ENCODE assay signal across 9 cellular contexts in genomic region chr16:21646721-21647561, GRCh38. TPM values are rescaled to one million over a fixed set of nuclear protein-coding genes. Genes with fewer than 3 reads are reported as not detected.
A peak's percentile ranks its signal among the peaks of the same experiment; 100 is the strongest.
DNase-seq lines count a peak whose midpoint lies in the region; ATAC-seq, FAIRE-seq and TF ChIP-seq lines count a peak whose summit lies in the region.
"Had no signal": no experiment of that assay in that cellular context is flagged by ENCODE, and none has a peak within 500 bp of the region (broad histone marks: within the 10 kb centered on the region; RNA-seq: fewer than 3 reads in every experiment).

No MANE protein-coding gene starts in this region.

- peaks cover 42% of the 10 kb centered on the region for H3K4me1 ChIP-seq in lower lobe of right lung
- no peaks in the 10 kb centered on the region for H3K4me1 ChIP-seq in tibial artery

- H3K9me3 ChIP-seq in lower lobe of right lung: no peaks in the 10 kb centered on the region
- H3K9me3 ChIP-seq in tibial artery: no peaks in the 10 kb centered on the region

- no TSS peak for BruUV-seq in MCF 10A (replicated peaks; lab: Mats Ljungman, UMichigan)

- POLR2A ChIA-PET in activated CD4-positive, alpha-beta memory T cell treated with anti-CD3 and anti-CD28 coated beads for 36 hours (lab: Charles Lee): no interaction called here
- POLR2A ChIA-PET in MCF 10A (lab: Yijun Ruan, JAX): no interaction called here

- peak; percentile 99 for FAIRE-seq in GM19239 (lab: Jason Lieb, UNC)

- TF ChIP-seq CTCF in lower lobe of right lung (IDR thresholded peaks at IDR 0.05) (no peak), type B pancreatic cell (conservative IDR thresholded peaks at IDR 0.05) (no peak), MCF 10A (IDR thresholded peaks at IDR 0.05; ENCODE audit: unreplicated experiment) (no peak), tibial artery (IDR thresholded peaks at IDR 0.05) (no peak)

- H3K27me3 Mint-ChIP-seq in activated CD4-positive, alpha-beta memory T cell treated with anti-CD3 and anti-CD28 coated beads for 36 hours: no peaks in the 10 kb centered on the region
- H3K27me3 Mint-ChIP-seq in type B pancreatic cell: no peaks in the 10 kb centered on the region
- no peaks in the 10 kb centered on the region for H3K27me3 Mint-ChIP-seq in MCF 10A (ENCODE audit: insufficient read depth, unreplicated experiment)

- H3K4me1 Mint-ChIP-seq in activated CD4-positive, alpha-beta memory T cell treated with anti-CD3 and anti-CD28 coated beads for 36 hours (ENCODE audit: low read depth): peaks cover 52% of the 10 kb centered on the region
- H3K4me1 Mint-ChIP-seq in type B pancreatic cell (ENCODE audit: unreplicated experiment) (no peaks in the 10 kb centered on the region), MCF 10A (ENCODE audit: insufficient read depth, unreplicated experiment) (no peaks in the 10 kb centered on the region)

- H3K36me3 Mint-ChIP-seq in activated CD4-positive, alpha-beta memory T cell treated with anti-CD3 and anti-CD28 coated beads for 36 hours: peaks cover 3% of the 10 kb centered on the region
- H3K36me3 Mint-ChIP-seq in type B pancreatic cell: peaks cover 6% of the 10 kb centered on the region
- no peaks in the 10 kb centered on the region for H3K36me3 Mint-ChIP-seq in MCF 10A (ENCODE audit: insufficient read depth, unreplicated experiment)

- H3K4me3 ChIP-seq in lower lobe of right lung (no peak overlapping the region), tibial artery (no peak overlapping the region)

- DNase-seq in GM19239 (ENCODE audit: insufficient read length, low spot score) (peak; percentile 57), lower lobe of right lung (no peak), type B pancreatic cell (ENCODE audit: extremely low spot score, unreplicated experiment) (peak; percentile 59), hippocampal formation (lab: John Stamatoyannopoulos, UW) (no peak), MCF 10A (ENCODE audit: unreplicated experiment) (no peak), tibial artery (no peak)
- DNase-seq in activated CD4-positive, alpha-beta memory T cell treated with anti-CD3 and anti-CD28 coated beads for 36 hours: peak; percentile 92

- CTCF ChIA-PET in activated CD4-positive, alpha-beta memory T cell treated with anti-CD3 and anti-CD28 coated beads for 36 hours (lab: Charles Lee): interaction anchor here (1.2 to 2.8 kb wide), 3 partner anchors 11 to 127 kb away, joined by 3 to 21 read pairs (median 12); no protein-coding TSS in a partner anchor
- CTCF ChIA-PET in MCF 10A (lab: Yijun Ruan, JAX): interaction anchor here (0.6 to 12.5 kb wide), 5 partner anchors 10 to 66 kb away, joined by 3 to 104 read pairs (median 3); no protein-coding TSS in a partner anchor

- intact Hi-C loops in activated CD4-positive, alpha-beta memory T cell treated with anti-CD3 and anti-CD28 coated beads for 36 hours (cut with micrococcal nuclease): loop anchor here (1.0 kb wide), 2 partner anchors 9 to 25 kb away; no protein-coding TSS in a partner anchor
- intact Hi-C loops in lower lobe of right lung (cut with DNase I) (no loop called here), MCF 10A (cut with micrococcal nuclease) (no loop called here), tibial artery (cut with DNase I; ENCODE audit: low total_unique reads) (no loop called here)

- H3K27me3 ChIP-seq in lower lobe of right lung (ENCODE audit: low read depth) (no peaks in the 10 kb centered on the region), tibial artery (no peaks in the 10 kb centered on the region)

- peaks cover 31% of the 10 kb centered on the region for H3K36me3 ChIP-seq in lower lobe of right lung
- H3K36me3 ChIP-seq in tibial artery: no peaks in the 10 kb centered on the region

- H3K9me3 Mint-ChIP-seq in activated CD4-positive, alpha-beta memory T cell treated with anti-CD3 and anti-CD28 coated beads for 36 hours: no peaks in the 10 kb centered on the region
- H3K9me3 Mint-ChIP-seq in type B pancreatic cell (no peaks in the 10 kb centered on the region), MCF 10A (ENCODE audit: unreplicated experiment) (no peaks in the 10 kb centered on the region)

- peak overlapping the region; percentile 25 for H3K27ac ChIP-seq in lower lobe of right lung
- H3K27ac ChIP-seq in tibial artery: no peak overlapping the region

- H3K27ac Mint-ChIP-seq in activated CD4-positive, alpha-beta memory T cell treated with anti-CD3 and anti-CD28 coated beads for 36 hours: peak overlapping the region; percentile 79
- no peak overlapping the region for H3K27ac Mint-ChIP-seq in type B pancreatic cell
- no peak overlapping the region for H3K27ac Mint-ChIP-seq in MCF 10A (ENCODE audit: low read depth, unreplicated experiment)

- ATAC-seq in HG03095 (IDR thresholded peaks at IDR 0.05; ENCODE audit: unreplicated experiment) (peak; percentile 84), lower lobe of right lung (peak; percentile 41 to 69)

- peak overlapping the region; percentile 30 for H3K4me3 Mint-ChIP-seq in activated CD4-positive, alpha-beta memory T cell treated with anti-CD3 and anti-CD28 coated beads for 36 hours
- H3K4me3 Mint-ChIP-seq in type B pancreatic cell (no peak overlapping the region), MCF 10A (ENCODE audit: unreplicated experiment) (no peak overlapping the region)

RNA-seq across cellular contexts. Expression of gene IGSF6, which starts 5.5 kb away (rescaled TPM):
- total RNA-seq in activated CD4-positive, alpha-beta memory T cell treated with anti-CD3 and anti-CD28 coated beads for 36 hours: under 1 TPM; 0.12 to 0.14 TPM
- total RNA-seq in lower lobe of right lung (103 TPM), type B pancreatic cell (ENCODE audit: low replicate concordance) (not detected in 2 replicates), MCF 10A (2022) (not detected in 2 replicates)
- total RNA-seq: lung microvascular endothelial cell had no signal

RNA-seq across cellular contexts. Expression of gene OTOA, which starts 16.8 kb away (rescaled TPM):
- not detected for total RNA-seq in activated CD4-positive, alpha-beta memory T cell treated with anti-CD3 and anti-CD28 coated beads for 36 hours
- 0.92 TPM for total RNA-seq in lower lobe of right lung
- total RNA-seq in type B pancreatic cell (ENCODE audit: low replicate concordance): 0.17 TPM in 1 of 2 replicates, not detected in the other
- total RNA-seq in MCF 10A (2022): 0.12 and 0.17 TPM in 2 replicates

RNA-seq across cellular contexts. Expression of gene METTL9, which starts 47.6 kb away (rescaled TPM):
- total RNA-seq in activated CD4-positive, alpha-beta memory T cell treated with anti-CD3 and anti-CD28 coated beads for 36 hours: 100 to 1,000 TPM; 100 to 104 TPM
- total RNA-seq in lower lobe of right lung (74.1 TPM), type B pancreatic cell (ENCODE audit: low replicate concordance) (87.1 and 132 TPM in 2 replicates), MCF 10A (2022) (63.9 and 67.6 TPM in 2 replicates)

Comparison
In these comparisons a context has a peak if more than half of its experiments do, and no peak if none do; other contexts are left out.
1. DNase-seq: peak in GM19239 (single experiment), activated CD4-positive, alpha-beta memory T cell treated with anti-CD3 and anti-CD28 coated beads for 36 hours (single experiment) and type B pancreatic cell (single experiment); none in lower lobe of right lung (single experiment), hippocampal formation (0 of 2), MCF 10A (single experiment) and tibial artery (0 of 2).
2. RNA of gene IGSF6, which starts 5.5 kb away (total RNA-seq): 103 TPM in lower lobe of right lung (single experiment); 0.12 to 0.14 TPM in activated CD4-positive, alpha-beta memory T cell treated with anti-CD3 and anti-CD28 coated beads for 36 hours, not detected in type B pancreatic cell and not detected in MCF 10A; every median in the first group is over 10 times any median in the second.